In the genomic region with DNA sequence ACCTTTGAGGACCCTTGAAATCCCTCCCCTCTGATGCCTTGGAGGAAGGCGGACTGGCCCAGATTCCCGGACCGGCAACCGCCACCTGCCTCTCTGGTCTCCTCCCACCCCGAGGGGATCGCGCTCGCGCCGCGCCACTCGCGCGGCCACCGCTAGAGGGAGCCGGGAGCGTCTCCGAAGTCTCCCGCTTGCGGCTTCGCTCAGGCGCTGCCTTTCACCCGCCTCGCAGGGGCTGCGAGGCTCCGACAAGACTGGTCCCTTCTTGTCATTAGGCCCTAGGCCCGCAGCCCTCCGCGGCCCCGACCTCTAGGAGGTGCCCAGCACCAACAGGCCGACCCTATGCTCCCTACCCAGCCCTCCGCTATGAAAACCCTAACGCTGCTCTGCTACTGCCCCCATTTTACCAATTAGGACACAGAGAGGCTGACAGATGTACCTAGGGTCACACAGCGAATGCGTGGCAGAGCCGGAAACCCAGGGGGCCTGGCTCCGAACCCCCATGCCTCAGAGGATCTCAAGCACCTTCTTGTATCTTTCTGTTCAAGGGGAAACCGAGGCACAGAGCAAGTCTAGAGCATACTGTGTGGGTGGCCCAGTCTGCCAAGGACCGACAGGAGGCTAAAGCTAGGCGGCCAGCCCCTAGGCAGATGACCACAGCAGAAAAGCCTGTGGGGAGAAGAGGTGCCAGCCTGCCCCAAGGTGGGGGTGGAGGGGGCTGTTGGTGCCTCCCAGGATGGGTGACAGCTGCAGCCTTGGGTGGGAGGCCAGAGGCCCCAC, we compare ENCODE assay signal across 8 cellular contexts. TPM values are rescaled to one million over a fixed set of nuclear protein-coding genes. Genes with fewer than 3 reads are reported as not detected.
DNase-seq lines count a peak whose midpoint lies in the region; ATAC-seq and TF ChIP-seq lines count a peak whose summit lies in the region.

No MANE protein-coding gene starts in this region.

- intact Hi-C loops in Calu3 (cut with micrococcal nuclease; ENCODE audit: unreplicated experiment), result no loop called here
- intact Hi-C loops in natural killer cell (cut with micrococcal nuclease), result loop anchor here (5.0 kb wide), 1 partner anchor 34 kb away; no protein-coding TSS in a partner anchor

- CTCF ChIA-PET in Calu3 (lab: Charles Lee), result no interaction called here

- H3K4me3 Mint-ChIP-seq in Calu3 (ENCODE audit: low read depth, unreplicated experiment), result peak overlapping the region; percentile 41
- no peak overlapping the region for H3K4me3 Mint-ChIP-seq in natural killer cell
- H3K4me3 Mint-ChIP-seq in stimulated activated effector memory CD8-positive, alpha-beta T cell treated with anti-CD3 and anti-CD28 coated beads, Interleukin-12 subunit alpha, Interleukin-12 subunit beta, amount 100 ng/mL, for 72 hours, result no peak overlapping the region

- no peaks in the 10 kb centered on the region for H3K9me3 Mint-ChIP-seq in Calu3 (ENCODE audit: low read depth, unreplicated experiment)
- H3K9me3 Mint-ChIP-seq in natural killer cell, result no peaks in the 10 kb centered on the region
- no peaks in the 10 kb centered on the region for H3K9me3 Mint-ChIP-seq in stimulated activated effector memory CD8-positive, alpha-beta T cell treated with anti-CD3 and anti-CD28 coated beads, Interleukin-12 subunit alpha, Interleukin-12 subunit beta, amount 100 ng/mL, for 72 hours

- H3K36me3 Mint-ChIP-seq in Calu3 (ENCODE audit: insufficient read depth, unreplicated experiment) (no peaks in the 10 kb centered on the region), natural killer cell (no peaks in the 10 kb centered on the region)
- H3K36me3 Mint-ChIP-seq in stimulated activated effector memory CD8-positive, alpha-beta T cell treated with anti-CD3 and anti-CD28 coated beads, Interleukin-12 subunit alpha, Interleukin-12 subunit beta, amount 100 ng/mL, for 72 hours, result no peaks in the 10 kb centered on the region

- DNase-seq in Calu3 (peak; percentile 84), NOMO-1 treated with DMSO at 0.1 percent for 48 hours (lab: John Stamatoyannopoulos, UW; ENCODE audit: unreplicated experiment) (peak; percentile 31), epidermal melanocyte (ENCODE audit: insufficient read length, low spot score) (peak; percentile 83), natural killer cell (peak; percentile 66)
- peak; percentile 42 for DNase-seq in activated CD8-positive, alpha-beta memory T cell treated with anti-CD3 and anti-CD28 coated beads, Interleukin-2, amount 50 U/mL, for 24 hours (ENCODE audit: extremely low read depth)
- peak; percentile 84 to 89 for DNase-seq in stimulated activated effector memory CD8-positive, alpha-beta T cell treated with anti-CD3 and anti-CD28 coated beads, Interleukin-12 subunit alpha, Interleukin-12 subunit beta, amount 100 ng/mL, for 72 hours (ENCODE audit: low spot score in 2 of 2)

- H3K4me1 Mint-ChIP-seq in Calu3 (ENCODE audit: low read depth, unreplicated experiment), result no peaks in the 10 kb centered on the region
- peaks cover 0 to 4% of the 10 kb centered on the region in 2 donors for H3K4me1 Mint-ChIP-seq in natural killer cell
- no peaks in the 10 kb centered on the region for H3K4me1 Mint-ChIP-seq in stimulated activated effector memory CD8-positive, alpha-beta T cell treated with anti-CD3 and anti-CD28 coated beads, Interleukin-12 subunit alpha, Interleukin-12 subunit beta, amount 100 ng/mL, for 72 hours

- H3K27me3 Mint-ChIP-seq in Calu3 (ENCODE audit: unreplicated experiment) (peaks cover 72% of the 10 kb centered on the region), natural killer cell (ENCODE audit: low read depth in 2 of 2) (peaks cover 15 to 16% of the 10 kb centered on the region in 2 donors)

- TF ChIP-seq CTCF in Calu3 (IDR thresholded peaks at IDR 0.05; ENCODE audit: unreplicated experiment), result peak; percentile 81
- peak; percentile 81 for TF ChIP-seq CTCF in natural killer cell (IDR thresholded peaks at IDR 0.05)

- H3K27ac Mint-ChIP-seq in Calu3 (ENCODE audit: unreplicated experiment) (no peak overlapping the region), natural killer cell (no peak overlapping the region)
- H3K27ac Mint-ChIP-seq in stimulated activated effector memory CD8-positive, alpha-beta T cell treated with anti-CD3 and anti-CD28 coated beads, Interleukin-12 subunit alpha, Interleukin-12 subunit beta, amount 100 ng/mL, for 72 hours, result no peak overlapping the region

- BruUV-seq in Calu3 (replicated peaks; lab: Mats Ljungman, UMichigan), result no TSS peak

- ATAC-seq in HG03342 (IDR thresholded peaks at IDR 0.05; ENCODE audit: unreplicated experiment), result peak; percentile 57
- ATAC-seq in natural killer cell, result peak; percentile 83 to 98 (median 97)
- ATAC-seq in stimulated activated effector memory CD8-positive, alpha-beta T cell treated with anti-CD3 and anti-CD28 coated beads, Interleukin-12 subunit alpha, Interleukin-12 subunit beta, amount 100 ng/mL, for 72 hours, result peak; percentile 88
- ATAC-seq in GM18868 (IDR thresholded peaks at IDR 0.05; ENCODE audit: unreplicated experiment), result no peak

RNA-seq across cellular contexts. Expression of a gene that starts 21.4 kb away (rescaled TPM):
- not detected in 2 replicates for total RNA-seq in Calu3 (2022)
- total RNA-seq in natural killer cell, result not detected

Comparison
In these comparisons a context has a peak if more than half of its experiments do, and no peak if none do; other contexts are left out.
1. DNase-seq: peak in every context shown above with its lines; median percentile 86 in stimulated activated effector memory CD8-positive, alpha-beta T cell treated with anti-CD3 and anti-CD28 coated beads, Interleukin-12 subunit alpha, Interleukin-12 subunit beta, amount 100 ng/mL, for 72 hours; 84 in Calu3; 83 in epidermal melanocyte; 66 in natural killer cell; 42 in activated CD8-positive, alpha-beta memory T cell treated with anti-CD3 and anti-CD28 coated beads, Interleukin-2, amount 50 U/mL, for 24 hours; 31 in NOMO-1 treated with DMSO at 0.1 percent for 48 hours.